ENCODE assay signal across 1 cellular context in genomic region chr19:2251577-2252480, GRCh38.
TF ChIP-seq lines count a peak whose summit lies in the region.

No MANE protein-coding gene starts in this region.

TF ChIP-seq in H1, 55 proteins besides CTCF, POLR2A, EP300 and RAD21:
- TF ChIP-seq SAP30 (IDR thresholded peaks at IDR 0.05; ENCODE audit: insufficient read depth, insufficient replicate concordance, low read length): no peak
- TF ChIP-seq POLR2AphosphoS5 (IDR thresholded peaks at IDR 0.05; ENCODE audit: low read depth, low read length): 0 out of 2 replicates have a peak, but pooled peaks have one; percentile 16
